Comparison of ENCODE assay signal across 8 cellular contexts in genomic region chr2:101306410-101306809, GRCh38. TPM values are rescaled to one million over a fixed set of nuclear protein-coding genes. Genes with fewer than 3 reads are reported as not detected.
A peak's percentile ranks its signal among the peaks of the same experiment; 100 is the strongest.
DNase-seq lines count a peak whose midpoint lies in the region; ATAC-seq lines count a peak whose summit lies in the region.

No MANE protein-coding gene starts in this region.

- peaks cover 0 to 13% of the 10 kb centered on the region in 2 donors for H3K4me1 ChIP-seq in esophagus (ENCODE audit: control insufficient read depth in 2 of 2, insufficient read depth in 2 of 2, low read length in 1 of 2)
- peaks cover 27% of the 10 kb centered on the region for H3K4me1 ChIP-seq in skeletal muscle satellite cell (ENCODE audit: control insufficient read depth, insufficient read depth, low read length)
- peaks cover 14% of the 10 kb centered on the region for H3K4me1 ChIP-seq in Karpas-422 (ENCODE audit: low read length)

- 25 to 34% methylated on average over 7 of the region's 7 CpGs for WGBS in esophagus, 2 donors

- peak overlapping the region; percentile 87 for H3K4me2 ChIP-seq in skeletal muscle satellite cell (ENCODE audit: low read length)
- H3K4me2 ChIP-seq in Karpas-422 (ENCODE audit: low read depth, low read length, poor library complexity, severe bottlenecking): no peak overlapping the region

- H3K36me3 ChIP-seq in esophagus (ENCODE audit: control insufficient read depth in 2 of 2, insufficient read depth in 2 of 2, low read length in 1 of 2) (no peaks in the 10 kb centered on the region), skeletal muscle satellite cell (ENCODE audit: insufficient read depth, low read length) (peaks cover 7% of the 10 kb centered on the region), Karpas-422 (ENCODE audit: insufficient read depth, low read length) (no peaks in the 10 kb centered on the region)

- DNase-seq in T-helper 17 cell (no peak), Karpas-422 (no peak)

- H3K36me3 Mint-ChIP-seq in T-helper 17 cell (ENCODE audit: low read depth): peaks cover 7% of the 10 kb centered on the region

- H3K4me1 Mint-ChIP-seq in T-helper 17 cell: peaks cover 49% of the 10 kb centered on the region

- no peaks in the 10 kb centered on the region for H4K20me1 ChIP-seq in Karpas-422 (ENCODE audit: insufficient read depth, low read depth, low read length)

- peak overlapping the region; percentile 100 for H3K4me3 Mint-ChIP-seq in T-helper 17 cell

- peak overlapping the region; percentile 98 for H3K4me3 ChIP-seq in GM08714 (ENCODE audit: low read length)
- H3K4me3 ChIP-seq in esophagus (ENCODE audit: low read depth in 1 of 2, low read length in 2 of 2): peak overlapping the region; percentile 48 to 73
- peak overlapping the region; percentile 95 for H3K4me3 ChIP-seq in skeletal muscle satellite cell (ENCODE audit: low read length)
- no peak overlapping the region for H3K4me3 ChIP-seq in Karpas-422 (ENCODE audit: low read length)

- peak; percentile 2 for ATAC-seq in HG02588 (IDR thresholded peaks at IDR 0.05; ENCODE audit: unreplicated experiment)
- ATAC-seq in T-helper 17 cell: no peak
- no peak for ATAC-seq in HG03565 (IDR thresholded peaks at IDR 0.05; ENCODE audit: unreplicated experiment)
- no peak for ATAC-seq in HG02970 (IDR thresholded peaks at IDR 0.05; ENCODE audit: low FRiP score, unreplicated experiment)

- no peaks in the 10 kb centered on the region for H3K27me3 Mint-ChIP-seq in T-helper 17 cell

- H3K9ac ChIP-seq in skeletal muscle satellite cell (ENCODE audit: low read depth, low read length) (peak overlapping the region; percentile 96), Karpas-422 (ENCODE audit: low read length) (no peak overlapping the region)

- H3K9me3 ChIP-seq in T-helper 17 cell (ENCODE audit: control insufficient read depth, low read length, poor library complexity, severe bottlenecking): no peaks in the 10 kb centered on the region
- H3K9me3 ChIP-seq in esophagus (ENCODE audit: control insufficient read depth in 2 of 2, insufficient read depth in 1 of 2, low read depth in 1 of 2, low read length in 1 of 2): no peaks in the 10 kb centered on the region
- H3K9me3 ChIP-seq in skeletal muscle satellite cell (replicated peaks; ENCODE audit: low read length): no peaks in the 10 kb centered on the region
- H3K9me3 ChIP-seq in Karpas-422 (ENCODE audit: low read length): no peaks in the 10 kb centered on the region

- H3K27me3 ChIP-seq in esophagus (ENCODE audit: control insufficient read depth in 1 of 2, insufficient read depth in 2 of 2, low read length in 2 of 2) (no peaks in the 10 kb centered on the region), skeletal muscle satellite cell (ENCODE audit: control insufficient read depth, insufficient read depth, low read length) (no peaks in the 10 kb centered on the region), Karpas-422 (ENCODE audit: low read length) (no peaks in the 10 kb centered on the region)

- H3K27ac Mint-ChIP-seq in T-helper 17 cell: peak overlapping the region; percentile 99

- H3K27ac ChIP-seq in esophagus (ENCODE audit: low read depth in 2 of 2, low read length in 1 of 2): peak overlapping the region; percentile 89 to 93
- no peak overlapping the region for H3K27ac ChIP-seq in Karpas-422 (ENCODE audit: low read length)

- no peaks in the 10 kb centered on the region for H3K9me2 ChIP-seq in Karpas-422 (replicated peaks; ENCODE audit: insufficient read depth, low read length)

- no peak overlapping the region for H2AFZ ChIP-seq in Karpas-422 (ENCODE audit: low read length)

- no peaks in the 10 kb centered on the region for H3K79me2 ChIP-seq in Karpas-422 (ENCODE audit: low read length)

RNA-seq across cellular contexts. Expression of gene RNF149, which starts 2.1 kb away (rescaled TPM):
- 100 to 1,000 TPM; 180 to 185 TPM for total RNA-seq in T-helper 17 cell
- 10 to 100 TPM; 31.7 to 50.4 TPM for polyA plus RNA-seq in esophagus
- 60.7 and 69.5 TPM in 2 replicates for total RNA-seq in skeletal muscle satellite cell (2012; rRNA removed)
- total RNA-seq in Karpas-422 (2014; rRNA removed; shearing (Covaris generic); ENCODE audit: low replicate concordance): 2.0 and 4.5 TPM in 2 replicates

RNA-seq across cellular contexts. Expression of gene CNOT11, which starts 53.7 kb away (rescaled TPM):
- total RNA-seq in T-helper 17 cell: 10 to 100 TPM; 48.3 to 48.5 TPM
- polyA plus RNA-seq in esophagus: 10 to 100 TPM; 14.7 to 25.4 TPM
- 45.2 and 46.1 TPM in 2 replicates for total RNA-seq in skeletal muscle satellite cell (2012; rRNA removed)
- 39.5 and 78.2 TPM in 2 replicates for total RNA-seq in Karpas-422 (2014; rRNA removed; shearing (Covaris generic); ENCODE audit: low replicate concordance)

Comparison
In these comparisons a context has a peak if more than half of its experiments do, and no peak if none do; other contexts are left out.
1. RNA of gene RNF149, which starts 2.1 kb away (total RNA-seq): 180 to 185 TPM in T-helper 17 cell; 2.0 to 4.5 TPM in Karpas-422; every median in the first group is over 10 times any median in the second.